ENCODE assay signal across 30 cellular contexts in genomic region chr4:110624016-110624770, GRCh38. TPM values are rescaled to one million over a fixed set of nuclear protein-coding genes. Genes with fewer than 3 reads are reported as not detected.
DNase-seq lines count a peak whose midpoint lies in the region; ATAC-seq, FAIRE-seq and TF ChIP-seq lines count a peak whose summit lies in the region.
"Had no signal": no experiment of that assay in that cellular context is flagged by ENCODE, and none has a peak within 500 bp of the region (broad histone marks: within the 10 kb centered on the region; RNA-seq: fewer than 3 reads in every experiment).

No MANE protein-coding gene starts in this region.

- peaks cover 92% of the 10 kb centered on the region for H4K20me1 ChIP-seq in smooth muscle cell (ENCODE audit: low read depth)

- H3K27ac ChIP-seq in endodermal cell (ENCODE audit: low read depth, low read length) (no peak overlapping the region), smooth muscle cell (ENCODE audit: low read depth) (peak overlapping the region; percentile 95)
- H3K27ac ChIP-seq: A549, dorsolateral prefrontal cortex had no signal

- H3K79me2 ChIP-seq in smooth muscle cell (ENCODE audit: low read depth): peaks cover 98% of the 10 kb centered on the region

- no peak for ATAC-seq in activated T-helper 17 cell treated with anti-CD3 and anti-CD28 coated beads, Interleukin-2, amount 50 U/mL, for 72 hours (replicated peaks)
- ATAC-seq in GM18907 (IDR thresholded peaks at IDR 0.05; ENCODE audit: unreplicated experiment): no peak
- ATAC-seq: A549; activated CD8-positive, alpha-beta T cell treated with anti-CD3 and anti-CD28 coated beads for 36 hours; GM12878; naive thymus-derived CD4-positive, alpha-beta T cell had no signal

- H3K4me3 ChIP-seq in endodermal cell (ENCODE audit: low read length): peak overlapping the region; percentile 80
- peak overlapping the region; percentile 65 for H3K4me3 ChIP-seq in smooth muscle cell
- H3K4me3 ChIP-seq: A549, GM12878, sigmoid colon had no signal

- H3K9me3 Mint-ChIP-seq in activated naive CD4-positive, alpha-beta T cell treated with anti-CD3 and anti-CD28 coated beads, Interleukin-2, amount 10 ng/mL, durations not matched to agents 7 days and 5 days: peaks cover 4% of the 10 kb centered on the region
- no peaks in the 10 kb centered on the region for H3K9me3 Mint-ChIP-seq in endodermal cell
- H3K9me3 Mint-ChIP-seq in activated T-helper 17 cell treated with anti-CD3 and anti-CD28 coated beads, Interleukin-2, amount 50 U/mL, for 72 hours: peaks cover 13% of the 10 kb centered on the region
- H3K9me3 Mint-ChIP-seq: central memory CD8-positive, alpha-beta T cell had no signal

- H3K9ac ChIP-seq in endodermal cell (ENCODE audit: extremely low read depth, low read length, poor library complexity, severe bottlenecking) (peak overlapping the region; percentile 4), smooth muscle cell (ENCODE audit: low read depth) (peak overlapping the region; percentile 83)

- peak overlapping the region; percentile 51 for H3K27ac Mint-ChIP-seq in activated naive CD4-positive, alpha-beta T cell treated with anti-CD3 and anti-CD28 coated beads, Interleukin-2, amount 10 ng/mL, durations not matched to agents 7 days and 5 days
- no peak overlapping the region for H3K27ac Mint-ChIP-seq in endodermal cell
- H3K27ac Mint-ChIP-seq in activated T-helper 17 cell treated with anti-CD3 and anti-CD28 coated beads, Interleukin-2, amount 50 U/mL, for 72 hours: no peak overlapping the region
- H3K27ac Mint-ChIP-seq: activated CD8-positive, alpha-beta T cell treated with anti-CD3 and anti-CD28 coated beads for 36 hours had no signal

- H2AFZ ChIP-seq in smooth muscle cell (ENCODE audit: low read depth): no peak overlapping the region

- H3F3A ChIP-seq in smooth muscle cell (ENCODE audit: low read depth): peaks cover 41% of the 10 kb centered on the region

- peaks cover 99% of the 10 kb centered on the region for H3K27me3 Mint-ChIP-seq in activated naive CD4-positive, alpha-beta T cell treated with anti-CD3 and anti-CD28 coated beads, Interleukin-2, amount 10 ng/mL, durations not matched to agents 7 days and 5 days
- H3K27me3 Mint-ChIP-seq in endodermal cell (ENCODE audit: insufficient read depth): peaks cover 67% of the 10 kb centered on the region
- peaks cover 71% of the 10 kb centered on the region for H3K27me3 Mint-ChIP-seq in activated T-helper 17 cell treated with anti-CD3 and anti-CD28 coated beads, Interleukin-2, amount 50 U/mL, for 72 hours

- H3K36me3 Mint-ChIP-seq in activated naive CD4-positive, alpha-beta T cell treated with anti-CD3 and anti-CD28 coated beads, Interleukin-2, amount 10 ng/mL, durations not matched to agents 7 days and 5 days: peaks cover 12% of the 10 kb centered on the region
- peaks cover 9% of the 10 kb centered on the region for H3K36me3 Mint-ChIP-seq in endodermal cell (ENCODE audit: low read depth)
- peaks cover 34% of the 10 kb centered on the region for H3K36me3 Mint-ChIP-seq in activated T-helper 17 cell treated with anti-CD3 and anti-CD28 coated beads, Interleukin-2, amount 50 U/mL, for 72 hours (ENCODE audit: low read depth)

- H3K36me3 ChIP-seq in endodermal cell (ENCODE audit: control insufficient read depth, insufficient read depth, low read length) (peaks cover 12% of the 10 kb centered on the region), smooth muscle cell (ENCODE audit: low read depth) (no peaks in the 10 kb centered on the region)
- H3K36me3 ChIP-seq: BE2C, sigmoid colon had no signal

- H3K4me1 Mint-ChIP-seq in activated naive CD4-positive, alpha-beta T cell treated with anti-CD3 and anti-CD28 coated beads, Interleukin-2, amount 10 ng/mL, durations not matched to agents 7 days and 5 days: peaks cover 21% of the 10 kb centered on the region
- H3K4me1 Mint-ChIP-seq in endodermal cell: peaks cover 61% of the 10 kb centered on the region
- H3K4me1 Mint-ChIP-seq in activated T-helper 17 cell treated with anti-CD3 and anti-CD28 coated beads, Interleukin-2, amount 50 U/mL, for 72 hours: peaks cover 5% of the 10 kb centered on the region

- 35 to 40% methylated on average over 1 to 5 of the region's 5 CpGs for WGBS in endodermal cell (ENCODE audit: insufficient coverage in 1 of 2, insufficient read length in 1 of 2), 2 experiments
- WGBS in smooth muscle cell (ENCODE audit: low lambda C conversion rate): 23% methylated on average over 5 of the region's 5 CpGs

- no peak for DNase-seq in activated naive CD4-positive, alpha-beta T cell treated with anti-CD3 and anti-CD28 coated beads, Interleukin-2, amount 10 ng/mL, durations not matched to agents 7 days and 5 days
- no peak for DNase-seq in activated naive CD4-positive, alpha-beta T cell (lab: John Stamatoyannopoulos, UW)
- DNase-seq in endodermal cell (no peak), myocyte (ENCODE audit: low read depth) (peak; percentile 46), smooth muscle cell (lab: John Stamatoyannopoulos, UW; ENCODE audit: unreplicated experiment) (no peak), frontal cortex (ENCODE audit: low spot score in 2 of 2) (no peak)
- DNase-seq: activated CD8-positive, alpha-beta T cell treated with anti-CD3 and anti-CD28 coated beads for 36 hours; activated naive CD4-positive, alpha-beta T cell treated with Interleukin-2 at 50 U/mL for 16 hours; activated T-cell treated with anti-CD3 and anti-CD28 coated beads, Interleukin-2, amount 50 U/mL, for 1 hour; anterior cingulate cortex; BE2C; COR-L47; DMS79 treated with DMSO at 0.1 percent for 48 hours; dorsolateral prefrontal cortex; foreskin melanocyte; Kasumi-1; kidney; naive thymus-derived CD4-positive, alpha-beta T cell; NCI-H1092; NCI-H2029; posterior cingulate gyrus; SIG-M5; sigmoid colon; substantia nigra had no signal

- H3K9me3 ChIP-seq in endodermal cell (ENCODE audit: control insufficient read depth, low read length): no peaks in the 10 kb centered on the region
- no peaks in the 10 kb centered on the region for H3K9me3 ChIP-seq in smooth muscle cell (replicated peaks; ENCODE audit: low read depth)
- H3K9me3 ChIP-seq: A549, sigmoid colon had no signal

- H3K4me3 Mint-ChIP-seq in activated naive CD4-positive, alpha-beta T cell treated with anti-CD3 and anti-CD28 coated beads, Interleukin-2, amount 10 ng/mL, durations not matched to agents 7 days and 5 days: no peak overlapping the region
- peak overlapping the region; percentile 97 for H3K4me3 Mint-ChIP-seq in endodermal cell
- H3K4me3 Mint-ChIP-seq in activated T-helper 17 cell treated with anti-CD3 and anti-CD28 coated beads, Interleukin-2, amount 50 U/mL, for 72 hours: no peak overlapping the region
- H3K4me3 Mint-ChIP-seq: activated CD8-positive, alpha-beta T cell treated with anti-CD3 and anti-CD28 coated beads for 36 hours had no signal

- peaks cover 46% of the 10 kb centered on the region for H3K27me3 ChIP-seq in endodermal cell (ENCODE audit: control insufficient read depth, insufficient read depth, low read length, poor library complexity, severe bottlenecking)
- no peaks in the 10 kb centered on the region for H3K27me3 ChIP-seq in smooth muscle cell (ENCODE audit: low read depth)

- peaks cover 10% of the 10 kb centered on the region for H3K4me1 ChIP-seq in endodermal cell (ENCODE audit: control insufficient read depth, insufficient read depth, low read length)
- peaks cover 58% of the 10 kb centered on the region for H3K4me1 ChIP-seq in smooth muscle cell (ENCODE audit: low read depth)
- H3K4me1 ChIP-seq: A549, BE2C had no signal

- FAIRE-seq in frontal cortex (lab: Jason Lieb, UNC): no peak
- FAIRE-seq: A549, GM12878, kidney had no signal

- CTCF ChIA-PET in activated naive CD4-positive, alpha-beta T cell treated with anti-CD3 and anti-CD28 coated beads, Interleukin-2, amount 10 ng/mL, durations not matched to agents 7 days and 5 days (lab: Charles Lee): no interaction called here

- H3K4me2 ChIP-seq in smooth muscle cell: peak overlapping the region; percentile 98
- H3K4me2 ChIP-seq: A549 had no signal

- no peak for TF ChIP-seq CTCF in endodermal cell (conservative IDR thresholded peaks at IDR 0.05)
- TF ChIP-seq CTCF in smooth muscle cell (IDR thresholded peaks at IDR 0.05; ENCODE audit: borderline replicate concordance, insufficient read depth, poor library complexity, severe bottlenecking): no peak

RNA-seq across cellular contexts. Expression of gene PITX2, which starts 1.3 kb away (rescaled TPM):
- total RNA-seq in endodermal cell (10 to 100 TPM; 28.8 to 32.7 TPM), myocyte (66.1 and 140 TPM in 2 replicates), smooth muscle cell (269 and 289 TPM in 2 replicates), frontal cortex (not detected)
- polyA plus RNA-seq in endodermal cell (2013, experiment 1 of 2): 27.2 TPM
- polyA plus RNA-seq in endodermal cell (2013, experiment 2 of 2): 34.7 TPM
- 61.1 TPM for polyA plus RNA-seq in myocyte (2012)
- 382 and 543 TPM in 2 replicates for polyA plus RNA-seq in smooth muscle cell
- under 1 TPM in 1 of 2 donors, not detected in 1; 0.13 TPM for total RNA-seq in activated T-helper 17 cell treated with anti-CD3 and anti-CD28 coated beads, Interleukin-2, amount 50 U/mL, for 72 hours
- total RNA-seq: activated CD8-positive, alpha-beta T cell treated with anti-CD3 and anti-CD28 coated beads for 36 hours; dorsolateral prefrontal cortex; GM12878; lung microvascular endothelial cell; naive thymus-derived CD4-positive, alpha-beta T cell had no signal
- polyA plus RNA-seq: GM12878; naive thymus-derived CD4-positive, alpha-beta T cell had no signal

Comparison
In these comparisons a context has a peak if more than half of its experiments do, and no peak if none do; other contexts are left out.
1. RNA of gene PITX2, which starts 1.3 kb away (total RNA-seq): 269 to 289 TPM in smooth muscle cell, 66.1 to 140 TPM in myocyte and 28.8 to 32.7 TPM in endodermal cell; 0.13 TPM in activated T-helper 17 cell treated with anti-CD3 and anti-CD28 coated beads, Interleukin-2, amount 50 U/mL, for 72 hours and not detected in frontal cortex (single experiment); every median in the first group is over 10 times any median in the second.